In the genomic region with DNA sequence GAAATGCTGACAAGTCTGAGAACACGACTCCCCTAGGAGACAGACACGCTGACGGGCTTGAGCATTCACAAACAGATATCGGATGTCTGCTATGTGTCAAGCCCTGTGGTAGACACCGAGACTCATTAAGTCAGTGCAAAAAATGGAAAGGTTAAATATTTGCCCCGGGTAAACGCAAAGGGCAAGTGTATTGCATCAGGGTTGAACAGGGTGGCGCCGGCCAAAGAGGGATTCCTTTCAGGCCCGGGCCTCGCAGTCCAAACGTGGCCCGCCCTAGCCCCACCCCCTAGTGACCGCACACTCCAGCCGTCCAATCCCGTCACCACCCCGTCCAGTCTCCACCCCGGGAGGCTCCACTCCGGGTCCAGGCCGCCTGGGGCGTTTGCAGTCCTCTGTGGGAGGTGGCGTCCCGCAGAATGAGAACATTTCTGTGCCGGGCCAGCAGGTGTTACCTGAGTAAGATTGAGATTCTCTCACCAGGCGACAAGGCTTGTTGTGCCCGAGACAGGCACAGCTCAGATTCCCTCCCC, we compare ENCODE assay signal across 1 cellular context.
A peak's percentile ranks its signal among the peaks of the same experiment; 100 is the strongest.
TF ChIP-seq lines count a peak whose summit lies in the region.

No MANE protein-coding gene starts in this region.

TF ChIP-seq in H1, 55 proteins besides CTCF, POLR2A, EP300 and RAD21:
- TF ChIP-seq CBX5 (IDR thresholded peaks at IDR 0.05; ENCODE audit: low read depth, low read length) (no peak), CEBPB (IDR thresholded peaks at IDR 0.05; ENCODE audit: low read depth, low read length) (peak; percentile 70), CHD1 (IDR thresholded peaks at IDR 0.05; ENCODE audit: low read depth, low read length) (no peak), TAF1 (IDR thresholded peaks at IDR 0.05; ENCODE audit: low read depth, low read length) (peak; percentile 31; the same call in 1 of the 2 replicates), CREB1 (IDR thresholded peaks at IDR 0.05) (peak; percentile 29; the same call in 1 of the 2 replicates), RXRA (IDR thresholded peaks at IDR 0.05; ENCODE audit: insufficient read depth, low read depth, low read length) (no peak), TBP (IDR thresholded peaks at IDR 0.05; ENCODE audit: low read depth, low read length) (peak; percentile 32; the same call in 1 of the 2 replicates), RFX5 (IDR thresholded peaks at IDR 0.05; ENCODE audit: borderline replicate concordance, low read depth, low read length) (no peak; the same call in 1 of the 2 replicates), PHF8 (conservative IDR thresholded peaks at IDR 0.05; ENCODE audit: low read depth, low read length) (peak; percentile 51; the same call in 1 of the 2 replicates), NANOG (IDR thresholded peaks at IDR 0.05; ENCODE audit: insufficient read depth, low read depth, low read length, poor library complexity, severe bottlenecking) (no peak)
- TF ChIP-seq, protein P1, sequence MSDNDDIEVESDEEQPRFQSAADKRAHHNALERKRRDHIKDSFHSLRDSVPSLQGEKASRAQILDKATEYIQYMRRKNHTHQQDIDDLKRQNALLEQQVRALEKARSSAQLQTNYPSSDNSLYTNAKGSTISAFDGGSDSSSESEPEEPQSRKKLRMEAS (IDR thresholded peaks at IDR 0.05): peak; percentile 39; the same call in 1 of the 2 replicates
- TF ChIP-seq, protein P2, sequence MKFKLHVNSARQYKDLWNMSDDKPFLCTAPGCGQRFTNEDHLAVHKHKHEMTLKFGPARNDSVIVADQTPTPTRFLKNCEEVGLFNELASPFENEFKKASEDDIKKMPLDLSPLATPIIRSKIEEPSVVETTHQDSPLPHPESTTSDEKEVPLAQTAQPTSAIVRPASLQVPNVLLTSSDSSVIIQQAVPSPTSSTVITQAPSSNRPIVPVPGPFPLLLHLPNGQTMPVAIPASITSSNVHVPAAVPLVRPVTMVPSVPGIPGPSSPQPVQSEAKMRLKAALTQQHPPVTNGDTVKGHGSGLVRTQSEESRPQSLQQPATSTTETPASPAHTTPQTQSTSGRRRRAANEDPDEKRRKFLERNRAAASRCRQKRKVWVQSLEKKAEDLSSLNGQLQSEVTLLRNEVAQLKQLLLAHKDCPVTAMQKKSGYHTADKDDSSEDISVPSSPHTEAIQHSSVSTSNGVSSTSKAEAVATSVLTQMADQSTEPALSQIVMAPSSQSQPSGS (IDR thresholded peaks at IDR 0.05; ENCODE audit: low read length): peak; percentile 41; the same call in 1 of the 2 replicates
